Comparison of ENCODE assay signal across 9 cellular contexts in the genomic region with DNA sequence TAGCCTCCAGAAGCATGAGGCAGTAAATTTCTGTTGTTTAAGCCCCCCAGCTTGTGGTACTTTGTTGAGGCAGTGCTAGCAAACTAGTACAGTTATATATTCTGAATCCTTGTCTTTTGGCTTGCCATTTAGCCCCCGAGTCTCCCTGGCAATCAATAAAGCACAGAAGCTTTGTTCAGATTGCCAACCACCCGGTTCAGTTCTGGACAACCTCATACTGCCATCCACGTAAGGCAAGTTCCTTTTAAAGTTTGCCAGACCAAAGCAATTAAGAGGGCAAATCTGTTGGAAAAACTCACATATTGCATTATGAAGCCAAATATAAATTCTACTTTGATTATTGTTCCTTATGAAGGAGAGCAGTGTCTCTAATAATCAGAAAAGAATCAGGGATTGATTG.
"Had no signal": no experiment of that assay in that cellular context is flagged by ENCODE, and none has a peak within 500 bp of the region (broad histone marks: within the 10 kb centered on the region; RNA-seq: fewer than 3 reads in every experiment).

No MANE protein-coding gene starts in this region.

- H3K9me3 ChIP-seq: testis had no signal

- H3K27me3 ChIP-seq: testis had no signal

- H3K4me3 ChIP-seq: testis had no signal

- ATAC-seq: esophagus mucosa, left ventricle myocardium superior had no signal

- DNase-seq: activated CD4-positive, alpha-beta T cell treated with anti-CD3 and anti-CD28 coated beads, Interleukin-2, amount 50 U/mL, for 4 hours; activated gamma-delta T cell; activated naive CD8-positive, alpha-beta T cell treated with anti-CD3 and anti-CD28 coated beads for 36 hours; activated T-cell treated with anti-CD3 and anti-CD28 coated beads, Interleukin-2, amount 50 U/mL, for 24 hours; left ventricle myocardium superior; stimulated activated naive CD4-positive, alpha-beta T cell; SW 1271; testis had no signal
